Comparison of ENCODE assay signal across 8 cellular contexts in the genomic region with DNA sequence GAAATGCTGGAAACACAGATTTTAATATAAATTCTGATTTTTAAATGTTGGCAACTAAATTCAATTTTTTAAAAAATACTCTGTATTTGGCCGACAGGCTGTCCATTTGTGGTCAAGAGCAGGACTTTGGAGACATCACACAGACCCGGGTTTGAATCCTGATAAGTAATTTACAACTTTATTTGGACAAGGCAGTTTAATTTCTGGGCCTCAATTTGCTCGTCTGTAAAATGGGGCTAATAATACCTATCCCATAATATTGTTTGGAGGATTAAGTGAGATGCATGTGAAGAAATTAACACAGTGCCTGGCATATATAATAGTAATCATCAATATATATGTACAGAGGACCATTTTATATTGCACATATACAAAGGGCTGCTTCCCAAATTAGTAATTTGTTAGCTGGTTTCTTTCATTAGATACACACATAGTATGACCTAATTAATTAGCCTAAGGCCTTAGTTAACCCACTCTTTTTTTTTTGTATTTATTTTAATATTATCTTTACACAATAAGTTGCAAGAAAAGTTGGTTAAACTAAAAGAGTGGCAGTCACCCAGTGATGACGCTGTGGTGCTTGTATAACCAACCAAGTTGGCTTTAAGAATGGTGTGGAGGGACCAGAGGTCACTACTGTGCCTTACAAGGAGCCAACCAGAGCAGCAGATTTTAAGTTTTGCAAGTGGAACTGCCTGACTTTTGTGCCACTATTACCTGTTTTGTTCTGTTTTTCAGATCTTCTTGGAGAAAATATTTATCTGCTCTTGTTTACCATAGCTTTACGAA. TPM values are rescaled to one million over a fixed set of nuclear protein-coding genes. Genes with fewer than 3 reads are reported as not detected.
DNase-seq lines count a peak whose midpoint lies in the region; ATAC-seq, FAIRE-seq and TF ChIP-seq lines count a peak whose summit lies in the region.

No MANE protein-coding gene starts in this region.

- H3F3A ChIP-seq in Loucy (ENCODE audit: low read depth) = no peaks in the 10 kb centered on the region

- H3K27me3 ChIP-seq in BE2C (no peaks in the 10 kb centered on the region), Loucy (ENCODE audit: insufficient read depth, low read length, poor library complexity, severe bottlenecking) (no peaks in the 10 kb centered on the region), HepG2 (ENCODE audit: control insufficient read depth in 1 of 2, insufficient read depth in 2 of 2, low read length in 2 of 2) (no peaks in the 10 kb centered on the region), tibial artery (no peaks in the 10 kb centered on the region)

- POLR2A ChIA-PET in HepG2 (lab: Yijun Ruan, JAX) = interaction anchor here (0.9 to 2.3 kb wide), 6 partner anchors 14 to 123 kb away, joined by 3 to 30 read pairs (median 5); a partner anchor contains a TSS

- in situ Hi-C loops in astrocyte of the spinal cord (cut with HindIII; ENCODE audit: low sequenced_read_pairs) (no loop called here), HepG2 (cut with HindIII; ENCODE audit: extremely low pct_ligation_motif_present, low pct_unique_long_range_greater_than_20kb) (no loop called here)

- peak; percentile 50 for ATAC-seq in GM19351 (IDR thresholded peaks at IDR 0.05; ENCODE audit: unreplicated experiment)
- ATAC-seq in HepG2 = no peak

- TSS peak; percentile 82 for BruUV-seq in HepG2 (replicated peaks; lab: Mats Ljungman, UMichigan)

- TF ChIP-seq CTCF in BE2C (IDR thresholded peaks at IDR 0.05; ENCODE audit: low read depth, low read length) (no peak), Loucy (conservative IDR thresholded peaks at IDR 0.05; ENCODE audit: low read length) (no peak), astrocyte of the spinal cord (IDR thresholded peaks at IDR 0.05; ENCODE audit: low read depth, low read length) (no peak), HepG2 (CRISPR knock-in tag; IDR thresholded peaks at IDR 0.05) (no peak), tibial artery (IDR thresholded peaks at IDR 0.05) (no peak)

- no peak for DNase-seq in BE2C
- peak; percentile 35 for DNase-seq in astrocyte of the spinal cord (ENCODE audit: low read depth, low spot score)
- no peak for DNase-seq in HepG2 (ENCODE audit: low spot score)
- peak in 1 of 2 donors; percentile 48 for DNase-seq in tibial artery
- DNase-seq in NCI-H774 (lab: John Stamatoyannopoulos, UW) = no peak
- DNase-seq in head of caudate nucleus = no peak

- no peak for FAIRE-seq in HepG2 (lab: Jason Lieb, UNC)

- H3K4me3 ChIP-seq in BE2C (ENCODE audit: low read depth, low read length) (peak overlapping the region; percentile 78), Loucy (ENCODE audit: low read length, poor library complexity, severe bottlenecking) (peak overlapping the region; percentile 93), astrocyte of the spinal cord (ENCODE audit: low read depth, low read length) (peak overlapping the region; percentile 85), HepG2 (replicated peaks in 1 of 3; ENCODE audit: insufficient read depth in 1 of 3, low read depth in 2 of 3, low read length in 3 of 3) (peak overlapping the region; percentile 66 to 91 (median 76)), tibial artery (peak overlapping the region; percentile 62 to 67)

- H4K20me1 ChIP-seq in Loucy (ENCODE audit: insufficient read depth, low read length, poor library complexity, severe bottlenecking) (no peaks in the 10 kb centered on the region), HepG2 (ENCODE audit: insufficient read depth, low read length) (no peaks in the 10 kb centered on the region)

- TF ChIP-seq RAD21 in HepG2 (CRISPR knock-in tag; IDR thresholded peaks at IDR 0.05) = no peak

- H3K79me2 ChIP-seq in Loucy (ENCODE audit: insufficient read depth, low read length) = peaks cover 77% of the 10 kb centered on the region
- peaks cover 24% of the 10 kb centered on the region for H3K79me2 ChIP-seq in HepG2 (ENCODE audit: insufficient read depth, low read length)

- peak overlapping the region; percentile 95 for H3K4me2 ChIP-seq in Loucy (ENCODE audit: low read depth, low read length, poor library complexity, severe bottlenecking)
- H3K4me2 ChIP-seq in HepG2 (ENCODE audit: low read depth, low read length) = peak overlapping the region; percentile 65

- H3K9me2 ChIP-seq in Loucy (replicated peaks; ENCODE audit: low read depth, low read length) = no peaks in the 10 kb centered on the region

- no peaks in the 10 kb centered on the region for H3K9me3 ChIP-seq in BE2C
- H3K9me3 ChIP-seq in Loucy (ENCODE audit: insufficient read depth, low read depth, low read length) = no peaks in the 10 kb centered on the region
- H3K9me3 ChIP-seq in HepG2 (ENCODE audit: low read length) = no peaks in the 10 kb centered on the region
- H3K9me3 ChIP-seq in tibial artery = no peaks in the 10 kb centered on the region

- intact Hi-C loops in HepG2 (cut with micrococcal nuclease; ENCODE audit: unreplicated experiment) = loop anchor here (5.0 kb wide), 2 partner anchors 88 to 118 kb away; a partner anchor contains a TSS
- intact Hi-C loops in tibial artery (cut with DNase I; ENCODE audit: low total_unique reads) = no loop called here
- intact Hi-C loops in head of caudate nucleus (cut with DNase I) = no loop called here

- H2AFZ ChIP-seq in Loucy (ENCODE audit: low read length) (peak overlapping the region; percentile 92), HepG2 (ENCODE audit: low read length) (peak overlapping the region; percentile 72)

- CTCF ChIA-PET in HepG2 (lab: Yijun Ruan, JAX; ENCODE audit: low intra/inter-chr PET ratio, low total read pairs) = no interaction called here

- H3K4me1 ChIP-seq in BE2C (0 out of 2 replicates have a peak, but pooled peaks cover 2% of the 10 kb centered on the region), Loucy (ENCODE audit: insufficient read depth, low read length, poor library complexity, severe bottlenecking) (peaks cover 53% of the 10 kb centered on the region), HepG2 (ENCODE audit: insufficient read depth, low read length) (peaks cover 21% of the 10 kb centered on the region), tibial artery (peaks cover 0 to 37% (median 18%) of the 10 kb centered on the region in 4 donors)

- 46% methylated on average over 5 of the region's 5 CpGs for WGBS in HepG2 (ENCODE audit: low lambda C conversion rate)

- H3K36me3 ChIP-seq in BE2C (no peaks in the 10 kb centered on the region), Loucy (ENCODE audit: insufficient read depth, low read length) (no peaks in the 10 kb centered on the region), HepG2 (replicated peaks in 1 of 2; ENCODE audit: control insufficient read depth in 1 of 2, insufficient read depth in 2 of 2, low read length in 2 of 2) (no peaks in the 10 kb centered on the region), tibial artery (peaks cover 0 to 1% (median 0%) of the 10 kb centered on the region in 3 donors)

- H3K27ac ChIP-seq in HepG2 (ENCODE audit: extremely low read length, insufficient read depth, low read length) = peak overlapping the region; percentile 93
- peak overlapping the region; percentile 81 to 89 for H3K27ac ChIP-seq in tibial artery

- TF ChIP-seq POLR2A in HepG2 (IDR thresholded peaks at IDR 0.05; ENCODE audit: insufficient read depth in 1 of 2, low read depth in 2 of 2, low read length in 2 of 2) = no peak

- H3K9ac ChIP-seq in Loucy (ENCODE audit: low read depth, low read length, poor library complexity, severe bottlenecking) = peak overlapping the region; percentile 97
- H3K9ac ChIP-seq in HepG2 (ENCODE audit: insufficient read depth, low read depth, low read length) = peak overlapping the region; percentile 91

- no peak for TF ChIP-seq EP300 in HepG2 (IDR thresholded peaks at IDR 0.05; ENCODE audit: low read depth in 2 of 2, low read length in 2 of 2)
- TF ChIP-seq EP300 in HepG2 (CRISPR knock-in tag; IDR thresholded peaks at IDR 0.05; ENCODE audit: borderline replicate concordance) = no peak

RNA-seq across cellular contexts. Expression of a gene that starts 0.7 kb away (rescaled TPM):
- polyA plus RNA-seq in BE2C (2012; ENCODE audit: insufficient read depth, insufficient read length, low read depth) = 3.6 TPM
- 12.4 and 14.5 TPM in 2 replicates for total RNA-seq in HepG2 (2016; rRNA removed; fragmentation: Illumina TruSeq; extraction: Trizol)
- total RNA-seq in HepG2 (2016; cell fraction: cytosol; rRNA removed; fragmentation: Illumina TruSeq; extraction: Trizol; ENCODE audit: low read depth) = 4.8 and 6.8 TPM in 2 replicates
- 12.3 and 12.9 TPM in 2 replicates for total RNA-seq in HepG2 (2016; cell fraction: insoluble cytoplasmic fraction; rRNA removed; fragmentation: Illumina TruSeq; extraction: Trizol)
- total RNA-seq in HepG2 (2016; cell fraction: membrane; rRNA removed; fragmentation: Illumina TruSeq; extraction: Trizol) = 11.2 and 11.4 TPM in 2 replicates
- total RNA-seq in HepG2 (2016; cell fraction: nucleus; rRNA removed; fragmentation: Illumina TruSeq; extraction: Trizol) = 15.4 and 15.6 TPM in 2 replicates
- polyA plus RNA-seq in HepG2 (2011; rRNA removed) = 14.5 and 19.1 TPM in 2 replicates
- 7.6 and 14.1 TPM in 2 replicates for polyA plus RNA-seq in HepG2 (2011; cell fraction: cytosol; rRNA removed)
- polyA plus RNA-seq in HepG2 (2011; cell fraction: nucleus; rRNA removed) = 8.9 and 9.2 TPM in 2 replicates
- polyA plus RNA-seq in HepG2 (2012) = 10.2 and 10.5 TPM in 2 replicates
- 3.6 and 4.8 TPM in 2 replicates for polyA plus RNA-seq in HepG2 (2016; cell fraction: cytosol; fragmentation: Illumina TruSeq; extraction: Trizol; ENCODE audit: low read depth)
- 13.1 and 14.1 TPM in 2 replicates for polyA plus RNA-seq in HepG2 (2016; cell fraction: insoluble cytoplasmic fraction; fragmentation: Illumina TruSeq; extraction: Trizol; ENCODE audit: low read depth)
- polyA plus RNA-seq in HepG2 (2016; cell fraction: membrane; fragmentation: Illumina TruSeq; extraction: Trizol; ENCODE audit: low read depth) = 8.7 and 9.7 TPM in 2 replicates
- polyA plus RNA-seq in HepG2 (2016; cell fraction: nucleus; fragmentation: Illumina TruSeq; extraction: Trizol; ENCODE audit: insufficient read depth, low read depth) = 21.6 and 23.4 TPM in 2 replicates
- polyA minus RNA-seq in HepG2 (2011; rRNA and poly(A)+ RNA removed; ENCODE audit: low replicate concordance) = 7.0 and 22.0 TPM in 2 replicates
- 3.6 and 5.9 TPM in 2 replicates for polyA minus RNA-seq in HepG2 (2011; cell fraction: cytosol; rRNA and poly(A)+ RNA removed)
- polyA minus RNA-seq in HepG2 (2011; cell fraction: nucleus; rRNA and poly(A)+ RNA removed) = 19.3 and 22.0 TPM in 2 replicates

RNA-seq across cellular contexts. Expression of a gene that starts 0.8 kb away (rescaled TPM):
- polyA plus RNA-seq in BE2C (2012; ENCODE audit: insufficient read depth, insufficient read length, low read depth) = 5.6 TPM
- 21.4 and 22.1 TPM in 2 replicates for total RNA-seq in HepG2 (2016; rRNA removed; fragmentation: Illumina TruSeq; extraction: Trizol)
- 6.4 and 8.2 TPM in 2 replicates for total RNA-seq in HepG2 (2016; cell fraction: cytosol; rRNA removed; fragmentation: Illumina TruSeq; extraction: Trizol; ENCODE audit: low read depth)
- total RNA-seq in HepG2 (2016; cell fraction: insoluble cytoplasmic fraction; rRNA removed; fragmentation: Illumina TruSeq; extraction: Trizol) = 20.5 and 24.7 TPM in 2 replicates
- 12.5 and 14.4 TPM in 2 replicates for total RNA-seq in HepG2 (2016; cell fraction: membrane; rRNA removed; fragmentation: Illumina TruSeq; extraction: Trizol)
- 8.3 and 8.6 TPM in 2 replicates for total RNA-seq in HepG2 (2016; cell fraction: nucleus; rRNA removed; fragmentation: Illumina TruSeq; extraction: Trizol)
- polyA plus RNA-seq in HepG2 (2011; rRNA removed) = 12.0 and 14.8 TPM in 2 replicates
- 22.6 and 31.0 TPM in 2 replicates for polyA plus RNA-seq in HepG2 (2011; cell fraction: cytosol; rRNA removed)
- polyA plus RNA-seq in HepG2 (2011; cell fraction: nucleus; rRNA removed) = 4.9 and 5.0 TPM in 2 replicates
- polyA plus RNA-seq in HepG2 (2012) = 10.3 and 14.8 TPM in 2 replicates
- polyA plus RNA-seq in HepG2 (2016; cell fraction: cytosol; fragmentation: Illumina TruSeq; extraction: Trizol; ENCODE audit: low read depth) = 4.8 and 7.8 TPM in 2 replicates
- polyA plus RNA-seq in HepG2 (2016; cell fraction: insoluble cytoplasmic fraction; fragmentation: Illumina TruSeq; extraction: Trizol; ENCODE audit: low read depth) = 23.7 and 32.6 TPM in 2 replicates
- polyA plus RNA-seq in HepG2 (2016; cell fraction: membrane; fragmentation: Illumina TruSeq; extraction: Trizol; ENCODE audit: low read depth) = 8.2 and 12.6 TPM in 2 replicates
- polyA plus RNA-seq in HepG2 (2016; cell fraction: nucleus; fragmentation: Illumina TruSeq; extraction: Trizol; ENCODE audit: insufficient read depth, low read depth) = 17.9 and 19.7 TPM in 2 replicates
- 2.5 and 7.2 TPM in 2 replicates for polyA minus RNA-seq in HepG2 (2011; rRNA and poly(A)+ RNA removed; ENCODE audit: low replicate concordance)
- 3.7 and 3.8 TPM in 2 replicates for polyA minus RNA-seq in HepG2 (2011; cell fraction: cytosol; rRNA and poly(A)+ RNA removed)
- polyA minus RNA-seq in HepG2 (2011; cell fraction: nucleus; rRNA and poly(A)+ RNA removed) = 7.3 and 11.6 TPM in 2 replicates

RNA-seq across cellular contexts. Expression of a gene that starts 30.1 kb away (rescaled TPM):
- polyA plus RNA-seq in BE2C (2012; ENCODE audit: insufficient read depth, insufficient read length, low read depth) = 1.9 TPM
- total RNA-seq in HepG2 (2016; rRNA removed; fragmentation: Illumina TruSeq; extraction: Trizol) = 3.4 and 5.8 TPM in 2 replicates
- 10.6 and 11.9 TPM in 2 replicates for total RNA-seq in HepG2 (2016; cell fraction: cytosol; rRNA removed; fragmentation: Illumina TruSeq; extraction: Trizol; ENCODE audit: low read depth)
- total RNA-seq in HepG2 (2016; cell fraction: insoluble cytoplasmic fraction; rRNA removed; fragmentation: Illumina TruSeq; extraction: Trizol) = 4.0 and 6.0 TPM in 2 replicates
- 4.3 and 5.3 TPM in 2 replicates for total RNA-seq in HepG2 (2016; cell fraction: membrane; rRNA removed; fragmentation: Illumina TruSeq; extraction: Trizol)
- total RNA-seq in HepG2 (2016; cell fraction: nucleus; rRNA removed; fragmentation: Illumina TruSeq; extraction: Trizol) = 2.1 and 5.3 TPM in 2 replicates
- 6.0 and 8.1 TPM in 2 replicates for polyA plus RNA-seq in HepG2 (2011; rRNA removed)
- polyA plus RNA-seq in HepG2 (2011; cell fraction: cytosol; rRNA removed) = 4.0 and 7.4 TPM in 2 replicates
- 2.2 and 3.0 TPM in 2 replicates for polyA plus RNA-seq in HepG2 (2011; cell fraction: nucleus; rRNA removed)
- 5.9 and 6.5 TPM in 2 replicates for polyA plus RNA-seq in HepG2 (2012)
- polyA plus RNA-seq in HepG2 (2016; cell fraction: cytosol; fragmentation: Illumina TruSeq; extraction: Trizol; ENCODE audit: low read depth) = 3.2 and 5.3 TPM in 2 replicates
- 18.4 and 18.6 TPM in 2 replicates for polyA plus RNA-seq in HepG2 (2016; cell fraction: insoluble cytoplasmic fraction; fragmentation: Illumina TruSeq; extraction: Trizol; ENCODE audit: low read depth)
- 6.3 and 6.6 TPM in 2 replicates for polyA plus RNA-seq in HepG2 (2016; cell fraction: membrane; fragmentation: Illumina TruSeq; extraction: Trizol; ENCODE audit: low read depth)
- polyA plus RNA-seq in HepG2 (2016; cell fraction: nucleus; fragmentation: Illumina TruSeq; extraction: Trizol; ENCODE audit: insufficient read depth, low read depth) = 9.7 and 9.9 TPM in 2 replicates
- polyA minus RNA-seq in HepG2 (2011; rRNA and poly(A)+ RNA removed; ENCODE audit: low replicate concordance) = 2.0 and 8.1 TPM in 2 replicates
- 3.1 and 6.7 TPM in 2 replicates for polyA minus RNA-seq in HepG2 (2011; cell fraction: cytosol; rRNA and poly(A)+ RNA removed)
- 6.2 and 7.3 TPM in 2 replicates for polyA minus RNA-seq in HepG2 (2011; cell fraction: nucleus; rRNA and poly(A)+ RNA removed)
